13 cellular contexts compared by ENCODE assay signal in genomic region chr9:131409458-131409992, GRCh38. TPM values are rescaled to one million over a fixed set of nuclear protein-coding genes. Genes with fewer than 3 reads are reported as not detected.
DNase-seq lines count a peak whose midpoint lies in the region; ATAC-seq, FAIRE-seq and TF ChIP-seq lines count a peak whose summit lies in the region.
"Had no signal": no experiment of that assay in that cellular context is flagged by ENCODE, and none has a peak within 500 bp of the region (broad histone marks: within the 10 kb centered on the region; RNA-seq: fewer than 3 reads in every experiment).

No MANE protein-coding gene starts in this region.

- peaks cover 18 to 42% of the 10 kb centered on the region in 2 donors for H3K4me1 ChIP-seq in small intestine (ENCODE audit: control insufficient read depth in 2 of 2, insufficient read depth in 1 of 2, low read depth in 1 of 2, low read length in 1 of 2)

- ATAC-seq in activated naive CD8-positive, alpha-beta T cell treated with anti-CD3 and anti-CD28 coated beads, Interleukin-2, amount 10 ng/mL, durations not matched to agents 7 days and 5 days (ENCODE audit: low read depth): no peak
- ATAC-seq in naive B cell (ENCODE audit: low read depth in 2 of 2) (no peak), HG03139 (IDR thresholded peaks at IDR 0.05; ENCODE audit: unreplicated experiment) (no peak)

- H3K27ac ChIP-seq in AG04450 (ENCODE audit: low read depth, low read length) (peak overlapping the region; percentile 61), small intestine (ENCODE audit: low read depth in 1 of 2, low read length in 1 of 2) (peak overlapping the region in 1 of 2 donors; percentile 0)
- H3K27ac ChIP-seq: vagina had no signal

- H3K4me3 ChIP-seq in AG04450 (ENCODE audit: low read depth, low read length): no peak overlapping the region
- H3K4me3 ChIP-seq in small intestine (ENCODE audit: low read depth in 1 of 2, low read length in 2 of 2): no peak overlapping the region
- H3K4me3 ChIP-seq: vagina had no signal

- H3K9me3 ChIP-seq in AG04450 (ENCODE audit: control insufficient read depth, insufficient read depth, low read length): no peaks in the 10 kb centered on the region
- no peaks in the 10 kb centered on the region for H3K9me3 ChIP-seq in small intestine (ENCODE audit: control insufficient read depth, low read depth)
- H3K9me3 ChIP-seq: vagina had no signal

- H3K36me3 Mint-ChIP-seq in HFFc6 (ENCODE audit: low read depth) (0 out of 2 replicates have a peak, but pooled peaks cover 6% of the 10 kb centered on the region), naive B cell (peaks cover 0 to 6% of the 10 kb centered on the region in 2 donors)
- H3K36me3 Mint-ChIP-seq in activated naive CD8-positive, alpha-beta T cell treated with anti-CD3 and anti-CD28 coated beads, Interleukin-2, amount 10 ng/mL, durations not matched to agents 7 days and 5 days: peaks cover 27% of the 10 kb centered on the region

- POLR2A ChIA-PET in AG04450 (lab: Yijun Ruan, JAX): no interaction called here
- POLR2A ChIA-PET in activated naive CD8-positive, alpha-beta T cell treated with anti-CD3 and anti-CD28 coated beads, Interleukin-2, amount 10 ng/mL, durations not matched to agents 7 days and 5 days (lab: Charles Lee): interaction anchor here (1.2 to 9.3 kb wide), 2 partner anchors 9 to 12 kb away, joined by 3 to 104 read pairs; no protein-coding TSS in a partner anchor

- H3K36me3 ChIP-seq in small intestine (ENCODE audit: control insufficient read depth in 2 of 2, insufficient read depth in 2 of 2, low read length in 2 of 2): peaks cover 0 to 2% of the 10 kb centered on the region in 2 donors
- H3K36me3 ChIP-seq: vagina had no signal

- no peak for FAIRE-seq in small intestine (lab: Jason Lieb, UNC)

- CTCF ChIA-PET in AG04450 (lab: Charles Lee): no interaction called here

- DNase-seq in AG04450 (ENCODE audit: low read depth, low spot score) (no peak), HFFc6 (no peak), naive B cell (no peak), ureter (ENCODE audit: low spot score) (no peak), small intestine (no peak)
- no peak for DNase-seq in activated naive CD8-positive, alpha-beta T cell treated with anti-CD3 and anti-CD28 coated beads, Interleukin-2, amount 10 ng/mL, durations not matched to agents 7 days and 5 days
- DNase-seq in activated effector memory CD4-positive, alpha-beta T cell treated with anti-CD3 and anti-CD28 coated beads, Interleukin-2, amount 50 U/mL, for 16 hours: no peak
- DNase-seq: Calu3, midbrain, NCI-H2081 treated with DMSO at 0.1 percent for 48 hours, SW 1271 had no signal

- H3K27me3 ChIP-seq in AG04450 (ENCODE audit: control insufficient read depth, insufficient read depth, low read length) (no peaks in the 10 kb centered on the region), small intestine (ENCODE audit: control insufficient read depth in 2 of 2, insufficient read depth in 2 of 2, low read length in 2 of 2) (no peaks in the 10 kb centered on the region)
- H3K27me3 ChIP-seq: vagina had no signal

- peak overlapping the region; percentile 10 for H3K27ac Mint-ChIP-seq in HFFc6
- peak overlapping the region; percentile 87 for H3K27ac Mint-ChIP-seq in activated naive CD8-positive, alpha-beta T cell treated with anti-CD3 and anti-CD28 coated beads, Interleukin-2, amount 10 ng/mL, durations not matched to agents 7 days and 5 days
- H3K27ac Mint-ChIP-seq in naive B cell: peak overlapping the region in 4 of 6 donors; percentile 30 to 82 (median 65)

- no peak for TF ChIP-seq CTCF in AG04450 (IDR thresholded peaks at IDR 0.05; ENCODE audit: low read depth, low read length)
- no peak for TF ChIP-seq CTCF in HFFc6 (IDR thresholded peaks at IDR 0.05)

- WGBS in small intestine, 3 donors: 55 to 71% (median 68%) methylated on average over 7 of the region's 7 CpGs

- H3K9me3 Mint-ChIP-seq in HFFc6 (no peaks in the 10 kb centered on the region), naive B cell (peaks cover 0 to 2% (median 0%) of the 10 kb centered on the region in 7 donors)
- H3K9me3 Mint-ChIP-seq in activated naive CD8-positive, alpha-beta T cell treated with anti-CD3 and anti-CD28 coated beads, Interleukin-2, amount 10 ng/mL, durations not matched to agents 7 days and 5 days: peaks cover 3% of the 10 kb centered on the region

- H3K4me1 Mint-ChIP-seq in HFFc6 (ENCODE audit: low read depth) (peaks cover 78% of the 10 kb centered on the region), naive B cell (peaks cover 68 to 98% (median 87%) of the 10 kb centered on the region in 3 donors)
- peaks cover 83% of the 10 kb centered on the region for H3K4me1 Mint-ChIP-seq in activated naive CD8-positive, alpha-beta T cell treated with anti-CD3 and anti-CD28 coated beads, Interleukin-2, amount 10 ng/mL, durations not matched to agents 7 days and 5 days

- H3K4me3 Mint-ChIP-seq in HFFc6 (no peak overlapping the region), naive B cell (peak overlapping the region in 4 of 8 donors; percentile 41 to 74 (median 58))
- peak overlapping the region; percentile 84 for H3K4me3 Mint-ChIP-seq in activated naive CD8-positive, alpha-beta T cell treated with anti-CD3 and anti-CD28 coated beads, Interleukin-2, amount 10 ng/mL, durations not matched to agents 7 days and 5 days

- H3K27me3 Mint-ChIP-seq in HFFc6 (ENCODE audit: insufficient read depth) (peaks cover 1% of the 10 kb centered on the region), naive B cell (no peaks in the 10 kb centered on the region)
- H3K27me3 Mint-ChIP-seq in activated naive CD8-positive, alpha-beta T cell treated with anti-CD3 and anti-CD28 coated beads, Interleukin-2, amount 10 ng/mL, durations not matched to agents 7 days and 5 days: no peaks in the 10 kb centered on the region

RNA-seq across cellular contexts. Expression of gene PRRC2B, which starts 15.6 kb away (rescaled TPM):
- polyA plus RNA-seq in AG04450 (2011; rRNA removed) (31.8 and 37.3 TPM in 2 replicates), naive B cell (ENCODE audit: low read depth in 6 of 6) (10 to 100 TPM in 5 of 6 donors, 1 to 10 TPM in 1; 6.9 to 52.8 (median 15.4) TPM), small intestine (10 to 100 TPM; 18.9 to 61.5 (median 19.9) TPM)
- polyA minus RNA-seq in AG04450 (2011; rRNA and poly(A)+ RNA removed): 70.2 and 78.0 TPM in 2 replicates
- total RNA-seq in HFFc6 (2021; fragmentation: NEBNext Ultra II Directional; extraction: Animal tissue kit (Norgen Biotek cat#: 25700)): 100 to 1,000 TPM; 130 to 173 (median 145) TPM
- 100 to 1,000 TPM; 300 to 309 TPM for total RNA-seq in activated naive CD8-positive, alpha-beta T cell treated with anti-CD3 and anti-CD28 coated beads, Interleukin-2, amount 10 ng/mL, durations not matched to agents 7 days and 5 days
- 215 TPM for total RNA-seq in ureter

Comparison
In these comparisons a context has a peak if more than half of its experiments do, and no peak if none do; other contexts are left out.
1. H3K27ac Mint-ChIP-seq: peak in every context shown above with its lines; median percentile 87 in activated naive CD8-positive, alpha-beta T cell treated with anti-CD3 and anti-CD28 coated beads, Interleukin-2, amount 10 ng/mL, durations not matched to agents 7 days and 5 days; 65 in naive B cell; 10 in HFFc6.